ENCODE assay signal across 8 cellular contexts in genomic region chr20:6583134-6583738, GRCh38.
DNase-seq lines count a peak whose midpoint lies in the region; ATAC-seq, FAIRE-seq and TF ChIP-seq lines count a peak whose summit lies in the region.

No MANE protein-coding gene starts in this region.

- ATAC-seq in HG03460 (IDR thresholded peaks at IDR 0.05; ENCODE audit: unreplicated experiment) (peak; percentile 93), HepG2 (peak; percentile 97)
- ATAC-seq in activated naive CD4-positive, alpha-beta T cell treated with anti-CD3 and anti-CD28 coated beads, Interleukin-2, amount 50 U/mL, for 72 hours, result no peak

- POLR2A ChIA-PET in HepG2 (lab: Yijun Ruan, JAX), result no interaction called here

- H3K79me2 ChIP-seq in HepG2 (ENCODE audit: insufficient read depth, low read length), result no peaks in the 10 kb centered on the region

- DNase-seq in CD14-positive monocyte (ENCODE audit: low spot score) (no peak), GM19240 (ENCODE audit: insufficient read length, low spot score) (peak; percentile 10), NCI-H748 treated with DMSO at 0.1 percent for 48 hours (lab: John Stamatoyannopoulos, UW) (peak; percentile 85), choroid plexus epithelial cell (ENCODE audit: low read depth) (peak; percentile 78), HepG2 (ENCODE audit: low spot score) (peak; percentile 61)
- no peak for DNase-seq in activated naive CD4-positive, alpha-beta T cell treated with anti-CD3 and anti-CD28 coated beads, Interleukin-2, amount 50 U/mL, for 72 hours (ENCODE audit: low spot score in 2 of 2)
- DNase-seq in effector memory CD4-positive, alpha-beta T cell, result no peak

- intact Hi-C loops in CD14-positive monocyte (cut with micrococcal nuclease), result loop anchor here in 1 of 2 donors (10.0 kb wide), 1 partner anchor 792 kb away; no protein-coding TSS in a partner anchor
- intact Hi-C loops in HepG2 (cut with micrococcal nuclease; ENCODE audit: unreplicated experiment), result loop anchor here (1.0 to 5.0 kb wide), 4 partner anchors 184 to 704 kb away; partner anchors contain the start of gene BMP2

- peak; percentile 74 for FAIRE-seq in HepG2 (lab: Jason Lieb, UNC)

- H3K36me3 Mint-ChIP-seq in CD14-positive monocyte, result no peaks in the 10 kb centered on the region
- H3K36me3 Mint-ChIP-seq in activated naive CD4-positive, alpha-beta T cell treated with anti-CD3 and anti-CD28 coated beads, Interleukin-2, amount 50 U/mL, for 72 hours, result peaks cover 0 to 6% of the 10 kb centered on the region in 2 donors

- peaks cover 3 to 5% (median 3%) of the 10 kb centered on the region in 3 donors for H3K27me3 Mint-ChIP-seq in CD14-positive monocyte (ENCODE audit: low read depth in 3 of 3)

- TF ChIP-seq CTCF in CD14-positive monocyte (IDR thresholded peaks at IDR 0.05) (peak; percentile 53), choroid plexus epithelial cell (conservative IDR thresholded peaks at IDR 0.05; ENCODE audit: low read depth, low read length) (peak; percentile 80), HepG2 (CRISPR knock-in tag; IDR thresholded peaks at IDR 0.05) (peak; percentile 89)

- no TSS peak for BruUV-seq in HepG2 (replicated peaks; lab: Mats Ljungman, UMichigan)

- no peak overlapping the region for H3K27ac Mint-ChIP-seq in CD14-positive monocyte
- no peak overlapping the region for H3K27ac Mint-ChIP-seq in activated naive CD4-positive, alpha-beta T cell treated with anti-CD3 and anti-CD28 coated beads, Interleukin-2, amount 50 U/mL, for 72 hours

- no peaks in the 10 kb centered on the region for H3K36me3 ChIP-seq in HepG2 (replicated peaks in 1 of 2; ENCODE audit: control insufficient read depth in 1 of 2, insufficient read depth in 2 of 2, low read length in 2 of 2)
- no peaks in the 10 kb centered on the region for H3K36me3 ChIP-seq in effector memory CD4-positive, alpha-beta T cell (ENCODE audit: control insufficient read depth, insufficient read depth, low read length)

- in situ Hi-C loops in HepG2 (cut with HindIII; ENCODE audit: extremely low pct_ligation_motif_present, low pct_unique_long_range_greater_than_20kb), result no loop called here

- H3K4me1 ChIP-seq in HepG2 (ENCODE audit: insufficient read depth, low read length), result no peaks in the 10 kb centered on the region
- H3K4me1 ChIP-seq in effector memory CD4-positive, alpha-beta T cell (ENCODE audit: control insufficient read depth, insufficient read depth, low read length, poor library complexity, severe bottlenecking), result no peaks in the 10 kb centered on the region

- CTCF ChIA-PET in HepG2 (lab: Yijun Ruan, JAX; ENCODE audit: low intra/inter-chr PET ratio, low total read pairs), result interaction anchor here (1.0 to 1.3 kb wide), 3 partner anchors 183 to 511 kb away, joined by 3 to 4 read pairs (median 4); no protein-coding TSS in a partner anchor

- no peak for TF ChIP-seq POLR2A in HepG2 (IDR thresholded peaks at IDR 0.05; ENCODE audit: insufficient read depth in 1 of 2, low read depth in 2 of 2, low read length in 2 of 2)

- WGBS in HepG2 (ENCODE audit: low lambda C conversion rate), result 46% methylated on average over 6 of the region's 6 CpGs

- no peak overlapping the region for H3K4me2 ChIP-seq in HepG2 (ENCODE audit: low read depth, low read length)

- no peaks in the 10 kb centered on the region for H4K20me1 ChIP-seq in HepG2 (ENCODE audit: insufficient read depth, low read length)

- no peak overlapping the region for H3K9ac ChIP-seq in HepG2 (ENCODE audit: insufficient read depth, low read depth, low read length)

- no peak overlapping the region for H3K27ac ChIP-seq in HepG2 (ENCODE audit: extremely low read length, insufficient read depth, low read length)
- no peak overlapping the region for H3K27ac ChIP-seq in effector memory CD4-positive, alpha-beta T cell (ENCODE audit: insufficient read depth, low read length, poor library complexity, severe bottlenecking)

- TF ChIP-seq EP300 in HepG2 (IDR thresholded peaks at IDR 0.05; ENCODE audit: low read depth in 2 of 2, low read length in 2 of 2) (no peak), HepG2 (CRISPR knock-in tag; IDR thresholded peaks at IDR 0.05; ENCODE audit: borderline replicate concordance) (no peak)

- no peak overlapping the region for H3K4me3 ChIP-seq in choroid plexus epithelial cell (ENCODE audit: low read depth, low read length)
- no peak overlapping the region for H3K4me3 ChIP-seq in HepG2 (replicated peaks in 1 of 3; ENCODE audit: insufficient read depth in 1 of 3, low read depth in 2 of 3, low read length in 3 of 3)
- H3K4me3 ChIP-seq in effector memory CD4-positive, alpha-beta T cell (ENCODE audit: insufficient read depth, low read depth, low read length, poor library complexity, severe bottlenecking), result no peak overlapping the region

- no peak; the same call in 1 of the 2 replicates for TF ChIP-seq RAD21 in HepG2 (CRISPR knock-in tag; IDR thresholded peaks at IDR 0.05)

- H3K4me1 Mint-ChIP-seq in CD14-positive monocyte, result no peaks in the 10 kb centered on the region

- no peak overlapping the region for H3K4me3 Mint-ChIP-seq in CD14-positive monocyte

- H3K9me3 Mint-ChIP-seq in CD14-positive monocyte, result no peaks in the 10 kb centered on the region
- H3K9me3 Mint-ChIP-seq in activated naive CD4-positive, alpha-beta T cell treated with anti-CD3 and anti-CD28 coated beads, Interleukin-2, amount 50 U/mL, for 72 hours, result peaks cover 8 to 9% of the 10 kb centered on the region in 2 donors

- H3K27me3 ChIP-seq in HepG2 (ENCODE audit: control insufficient read depth in 1 of 2, insufficient read depth in 2 of 2, low read length in 2 of 2), result no peaks in the 10 kb centered on the region
- H3K27me3 ChIP-seq in effector memory CD4-positive, alpha-beta T cell (replicated peaks; ENCODE audit: control insufficient read depth, insufficient read depth, low read length, poor library complexity, severe bottlenecking), result no peaks in the 10 kb centered on the region

- no peaks in the 10 kb centered on the region for H3K9me3 ChIP-seq in HepG2 (ENCODE audit: low read length)
- no peaks in the 10 kb centered on the region for H3K9me3 ChIP-seq in effector memory CD4-positive, alpha-beta T cell (ENCODE audit: control insufficient read depth, low read length)

- H2AFZ ChIP-seq in HepG2 (ENCODE audit: low read length), result no peak overlapping the region

TF ChIP-seq in HepG2, 621 proteins besides CTCF, POLR2A, EP300 and RAD21:
- TF ChIP-seq SMC3 (IDR thresholded peaks at IDR 0.05; ENCODE audit: low read length), result peak; percentile 74; the same call in 1 of the 2 replicates
- peak; percentile 78 for TF ChIP-seq STAG1 (CRISPR knock-in tag; IDR thresholded peaks at IDR 0.05)
- no peak for TF ChIP-seq HNRNPK (IDR thresholded peaks at IDR 0.05; ENCODE audit: low read depth, low read length, poor library complexity, severe bottlenecking)
- TF ChIP-seq STAT5B (CRISPR knock-in tag; IDR thresholded peaks at IDR 0.05), result no peak
- TF ChIP-seq THRA (CRISPR knock-in tag; IDR thresholded peaks at IDR 0.05; ENCODE audit: borderline replicate concordance), result 0 out of 2 replicates have a peak, but pooled peaks have one; percentile 26
- 0 out of 2 replicates have a peak, but pooled peaks have one; percentile 33 for TF ChIP-seq MIXL1 (CRISPR knock-in tag; IDR thresholded peaks at IDR 0.05)
- no peak for TF ChIP-seq ZNF24 (IDR thresholded peaks at IDR 0.05)
- 0 out of 2 replicates have a peak, but pooled peaks have one; percentile 56 for TF ChIP-seq THAP7 (CRISPR knock-in tag; IDR thresholded peaks at IDR 0.05)
- peak; percentile 51; the same call in 1 of the 2 replicates for TF ChIP-seq HNF1B (CRISPR knock-in tag; IDR thresholded peaks at IDR 0.05)
- 0 out of 2 replicates have a peak, but pooled peaks have one; percentile 20 for TF ChIP-seq ZNF501 (CRISPR knock-in tag; IDR thresholded peaks at IDR 0.05)
TF ChIP-seq in HepG2: peak in this region for 7.

Comparison
In these comparisons a context has a peak if more than half of its experiments do, and no peak if none do; other contexts are left out.
1. DNase-seq: peak in GM19240 (single experiment), NCI-H748 treated with DMSO at 0.1 percent for 48 hours (single experiment), choroid plexus epithelial cell (single experiment) and HepG2 (single experiment); none in CD14-positive monocyte (single experiment), activated naive CD4-positive, alpha-beta T cell treated with anti-CD3 and anti-CD28 coated beads, Interleukin-2, amount 50 U/mL, for 72 hours (0 of 2) and effector memory CD4-positive, alpha-beta T cell (0 of 3).
2. ATAC-seq: peak in HG03460 (single experiment) and HepG2 (single experiment); none in activated naive CD4-positive, alpha-beta T cell treated with anti-CD3 and anti-CD28 coated beads, Interleukin-2, amount 50 U/mL, for 72 hours (0 of 2).
3. Peak in every context shown above with its lines, with median percentiles within 50 percentile points of each other: CTCF ChIP-seq.